In the genomic region with DNA sequence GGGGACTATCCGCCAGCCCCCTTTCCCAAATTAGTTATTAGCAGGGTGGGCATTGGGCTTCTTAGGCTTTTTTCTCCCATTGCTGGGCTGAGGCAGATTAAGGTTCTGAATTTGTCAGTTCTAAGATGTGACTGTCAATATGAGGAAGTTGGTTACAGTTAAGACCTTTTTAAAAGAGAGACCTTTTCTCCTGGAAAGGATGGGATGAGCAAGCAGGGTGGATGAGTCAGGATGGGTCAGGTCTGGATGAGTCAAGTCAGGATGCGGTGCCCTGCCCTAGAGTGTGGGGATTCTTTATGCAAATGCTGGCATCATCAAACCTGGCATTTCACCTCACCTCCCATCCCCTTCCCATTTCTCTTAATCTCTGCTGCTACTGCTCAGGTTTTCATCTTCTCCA, we compare ENCODE assay signal across 8 cellular contexts. TPM values are rescaled to one million over a fixed set of nuclear protein-coding genes. Genes with fewer than 3 reads are reported as not detected.
DNase-seq lines count a peak whose midpoint lies in the region; ATAC-seq, FAIRE-seq and TF ChIP-seq lines count a peak whose summit lies in the region.

No MANE protein-coding gene starts in this region.

- H3K4me1 ChIP-seq in DOHH2 (ENCODE audit: control insufficient read depth, low read length) (peaks cover 58% of the 10 kb centered on the region), MM.1S (ENCODE audit: low read length) (peaks cover 48% of the 10 kb centered on the region), HepG2 (ENCODE audit: insufficient read depth, low read length) (peaks cover 64% of the 10 kb centered on the region), subcutaneous abdominal adipose tissue (ENCODE audit: control insufficient read depth in 5 of 5, insufficient read depth in 5 of 5, low read length in 5 of 5) (peaks cover 7 to 38% (median 30%) of the 10 kb centered on the region in 5 donors)

- H4K20me1 ChIP-seq in DOHH2 (ENCODE audit: control insufficient read depth, insufficient read depth, low read depth, low read length) (peaks cover 34% of the 10 kb centered on the region), MM.1S (ENCODE audit: insufficient read depth, low read length) (peaks cover 20% of the 10 kb centered on the region), HepG2 (ENCODE audit: insufficient read depth, low read length) (peaks cover 56% of the 10 kb centered on the region)

- no peaks in the 10 kb centered on the region for H3K9me3 Mint-ChIP-seq in activated naive CD8-positive, alpha-beta T cell treated with anti-CD3 and anti-CD28 coated beads for 36 hours

- H3K27ac ChIP-seq in DOHH2 (ENCODE audit: low read depth, low read length) (peak overlapping the region; percentile 70), MM.1S (ENCODE audit: low read length) (peak overlapping the region; percentile 73; the same call in 1 of the 2 replicates), HepG2 (ENCODE audit: extremely low read length, insufficient read depth, low read length) (peak overlapping the region; percentile 14), subcutaneous abdominal adipose tissue (ENCODE audit: low read depth, low read length) (peak overlapping the region; percentile 85)

- H3K9me3 ChIP-seq in DOHH2 (ENCODE audit: control insufficient read depth, insufficient read depth, low read length) (no peaks in the 10 kb centered on the region), MM.1S (replicated peaks; ENCODE audit: insufficient read depth, low read length) (no peaks in the 10 kb centered on the region), HepG2 (ENCODE audit: low read length) (no peaks in the 10 kb centered on the region), subcutaneous abdominal adipose tissue (ENCODE audit: control insufficient read depth in 5 of 5, low read length in 5 of 5) (no peaks in the 10 kb centered on the region)

- DNase-seq in MM.1S (no peak), HepG2 (ENCODE audit: low spot score) (peak; percentile 46), Right ventricle myocardium inferior (ENCODE audit: missing footprints) (no peak)
- peak; percentile 66 for DNase-seq in activated naive CD8-positive, alpha-beta T cell treated with anti-CD3 and anti-CD28 coated beads for 36 hours

- H3K36me3 ChIP-seq in DOHH2 (ENCODE audit: control insufficient read depth, low read length) (peaks cover 67% of the 10 kb centered on the region), MM.1S (replicated peaks; ENCODE audit: insufficient read depth, low read length) (peaks cover 10% of the 10 kb centered on the region; the same call in 1 of the 2 replicates), HepG2 (replicated peaks in 1 of 2; ENCODE audit: control insufficient read depth in 1 of 2, insufficient read depth in 2 of 2, low read length in 2 of 2) (peaks cover 7 to 33% of the 10 kb centered on the region in 2 experiments), subcutaneous abdominal adipose tissue (ENCODE audit: control insufficient read depth in 5 of 5, insufficient read depth in 5 of 5, low read length in 5 of 5) (peaks cover 0 to 20% (median 16%) of the 10 kb centered on the region in 5 donors)

- no peak for TF ChIP-seq RAD21 in HepG2 (CRISPR knock-in tag; IDR thresholded peaks at IDR 0.05)

- CTCF ChIA-PET in HepG2 (lab: Yijun Ruan, JAX; ENCODE audit: low intra/inter-chr PET ratio, low total read pairs): no interaction called here

- H3K9ac ChIP-seq in MM.1S (ENCODE audit: low read length) (peak overlapping the region; percentile 99), HepG2 (ENCODE audit: insufficient read depth, low read depth, low read length) (peak overlapping the region; percentile 99), subcutaneous abdominal adipose tissue (ENCODE audit: low read length in 5 of 5) (peak overlapping the region in 2 of 5 donors; percentile 55 to 90)

- TF ChIP-seq CTCF in DOHH2 (IDR thresholded peaks at IDR 0.05; ENCODE audit: low read depth, low read length, poor library complexity, severe bottlenecking): no peak
- no peak for TF ChIP-seq CTCF in MM.1S (IDR thresholded peaks at IDR 0.05; ENCODE audit: low read length)
- no peak for TF ChIP-seq CTCF in HepG2 (CRISPR knock-in tag; IDR thresholded peaks at IDR 0.05)

- in situ Hi-C loops in HepG2 (cut with HindIII; ENCODE audit: extremely low pct_ligation_motif_present, low pct_unique_long_range_greater_than_20kb): no loop called here

- H3K4me2 ChIP-seq in DOHH2 (ENCODE audit: low read length) (peak overlapping the region; percentile 89), MM.1S (ENCODE audit: low read depth, low read length) (peak overlapping the region; percentile 99), HepG2 (ENCODE audit: low read depth, low read length) (peak overlapping the region; percentile 84)

- H3K79me2 ChIP-seq in DOHH2 (ENCODE audit: control insufficient read depth, low read length) (peaks cover 74% of the 10 kb centered on the region), MM.1S (ENCODE audit: low read length) (peaks cover 68% of the 10 kb centered on the region), HepG2 (ENCODE audit: insufficient read depth, low read length) (peaks cover 72% of the 10 kb centered on the region)

- peak; percentile 44 for FAIRE-seq in HepG2 (lab: Jason Lieb, UNC)

- POLR2A ChIA-PET in HepG2 (lab: Yijun Ruan, JAX): interaction anchor here (2.2 to 2.7 kb wide), 2 partner anchors 10 to 13 kb away, joined by 10 to 19 read pairs; no protein-coding TSS in a partner anchor

- no peak overlapping the region for H2AFZ ChIP-seq in MM.1S (ENCODE audit: low read length)
- no peak overlapping the region for H2AFZ ChIP-seq in HepG2 (ENCODE audit: low read length)

- H3K9me2 ChIP-seq in DOHH2 (replicated peaks; ENCODE audit: control insufficient read depth, low read length): no peaks in the 10 kb centered on the region
- H3K9me2 ChIP-seq in MM.1S (replicated peaks; ENCODE audit: insufficient read depth, low read length): no peaks in the 10 kb centered on the region

- BruUV-seq in HepG2 (replicated peaks; lab: Mats Ljungman, UMichigan): no TSS peak

- ATAC-seq in HepG2 (no peak), HG02852 (IDR thresholded peaks at IDR 0.05; ENCODE audit: unreplicated experiment) (no peak), Right ventricle myocardium inferior (no peak), GM21825 (IDR thresholded peaks at IDR 0.05; ENCODE audit: unreplicated experiment) (no peak)

- no peak for TF ChIP-seq POLR2A in HepG2 (IDR thresholded peaks at IDR 0.05; ENCODE audit: insufficient read depth in 1 of 2, low read depth in 2 of 2, low read length in 2 of 2)

- peaks cover 3% of the 10 kb centered on the region for H3K27me3 Mint-ChIP-seq in activated naive CD8-positive, alpha-beta T cell treated with anti-CD3 and anti-CD28 coated beads for 36 hours

- H3K27ac Mint-ChIP-seq in activated naive CD8-positive, alpha-beta T cell treated with anti-CD3 and anti-CD28 coated beads for 36 hours: peak overlapping the region; percentile 97

- H3K4me3 ChIP-seq in DOHH2 (ENCODE audit: low read length) (peak overlapping the region; percentile 96), MM.1S (ENCODE audit: low read length) (peak overlapping the region; percentile 99), HepG2 (replicated peaks in 1 of 3; ENCODE audit: insufficient read depth in 1 of 3, low read depth in 2 of 3, low read length in 3 of 3) (peak overlapping the region; percentile 87 to 96 (median 94)), subcutaneous abdominal adipose tissue (ENCODE audit: low read depth in 1 of 5, low read length in 5 of 5) (no peak overlapping the region)

- peak overlapping the region; percentile 98 for H3K4me3 Mint-ChIP-seq in activated naive CD8-positive, alpha-beta T cell treated with anti-CD3 and anti-CD28 coated beads for 36 hours

- intact Hi-C loops in HepG2 (cut with micrococcal nuclease; ENCODE audit: unreplicated experiment) (loop anchor here (10.0 kb wide), 1 partner anchor 212 kb away; no protein-coding TSS in a partner anchor), Right ventricle myocardium inferior (cut with DNase I) (loop anchor here (5.0 to 10.0 kb wide), 3 partner anchors 39 to 392 kb away; a partner anchor contains a TSS)

- peaks cover 49% of the 10 kb centered on the region for H3K36me3 Mint-ChIP-seq in activated naive CD8-positive, alpha-beta T cell treated with anti-CD3 and anti-CD28 coated beads for 36 hours

- H3K4me1 Mint-ChIP-seq in activated naive CD8-positive, alpha-beta T cell treated with anti-CD3 and anti-CD28 coated beads for 36 hours: peaks cover 52% of the 10 kb centered on the region

- H3F3A ChIP-seq in DOHH2 (ENCODE audit: control insufficient read depth, insufficient read depth): 0 out of 2 replicates have a peak, but pooled peaks cover 2% of the 10 kb centered on the region
- peaks cover 49% of the 10 kb centered on the region for H3F3A ChIP-seq in MM.1S (ENCODE audit: insufficient read depth, low read length)

- WGBS in HepG2 (ENCODE audit: low lambda C conversion rate): 76% methylated on average over 2 of the region's 2 CpGs

- H3K27me3 ChIP-seq in DOHH2 (ENCODE audit: control insufficient read depth, low read length) (no peaks in the 10 kb centered on the region), MM.1S (replicated peaks; ENCODE audit: insufficient read depth, low read length) (no peaks in the 10 kb centered on the region), HepG2 (ENCODE audit: control insufficient read depth in 1 of 2, insufficient read depth in 2 of 2, low read length in 2 of 2) (no peaks in the 10 kb centered on the region), subcutaneous abdominal adipose tissue (ENCODE audit: control insufficient read depth in 5 of 5, insufficient read depth in 4 of 5, low read length in 5 of 5) (no peaks in the 10 kb centered on the region)

- TF ChIP-seq EP300 in HepG2 (IDR thresholded peaks at IDR 0.05; ENCODE audit: low read depth in 2 of 2, low read length in 2 of 2): no peak
- TF ChIP-seq EP300 in HepG2 (CRISPR knock-in tag; IDR thresholded peaks at IDR 0.05; ENCODE audit: borderline replicate concordance): no peak

RNA-seq across cellular contexts. Expression of a gene that starts 1.9 kb away (rescaled TPM):
- total RNA-seq in activated naive CD8-positive, alpha-beta T cell treated with anti-CD3 and anti-CD28 coated beads for 36 hours: 10 to 100 TPM; 76.1 to 81.8 TPM
- total RNA-seq in HepG2 (2016; rRNA removed; fragmentation: Illumina TruSeq; extraction: Trizol): 115 and 118 TPM in 2 replicates
- total RNA-seq in HepG2 (2016; cell fraction: cytosol; rRNA removed; fragmentation: Illumina TruSeq; extraction: Trizol; ENCODE audit: low read depth): 24.6 and 27.1 TPM in 2 replicates
- 110 and 117 TPM in 2 replicates for total RNA-seq in HepG2 (2016; cell fraction: insoluble cytoplasmic fraction; rRNA removed; fragmentation: Illumina TruSeq; extraction: Trizol)
- 71.0 and 75.9 TPM in 2 replicates for total RNA-seq in HepG2 (2016; cell fraction: membrane; rRNA removed; fragmentation: Illumina TruSeq; extraction: Trizol)
- 82.3 and 94.1 TPM in 2 replicates for total RNA-seq in HepG2 (2016; cell fraction: nucleus; rRNA removed; fragmentation: Illumina TruSeq; extraction: Trizol)
- polyA plus RNA-seq in HepG2 (2011; rRNA removed): 51.3 and 55.2 TPM in 2 replicates
- polyA plus RNA-seq in HepG2 (2011; cell fraction: cytosol; rRNA removed): 39.7 and 48.8 TPM in 2 replicates
- polyA plus RNA-seq in HepG2 (2011; cell fraction: nucleus; rRNA removed): 115 and 142 TPM in 2 replicates
- 26.8 and 40.4 TPM in 2 replicates for polyA plus RNA-seq in HepG2 (2012)
- polyA plus RNA-seq in HepG2 (2016; cell fraction: cytosol; fragmentation: Illumina TruSeq; extraction: Trizol; ENCODE audit: low read depth): 11.0 and 11.5 TPM in 2 replicates
- 70.1 and 79.0 TPM in 2 replicates for polyA plus RNA-seq in HepG2 (2016; cell fraction: insoluble cytoplasmic fraction; fragmentation: Illumina TruSeq; extraction: Trizol; ENCODE audit: low read depth)
- 28.4 and 28.6 TPM in 2 replicates for polyA plus RNA-seq in HepG2 (2016; cell fraction: membrane; fragmentation: Illumina TruSeq; extraction: Trizol; ENCODE audit: low read depth)
- polyA plus RNA-seq in HepG2 (2016; cell fraction: nucleus; fragmentation: Illumina TruSeq; extraction: Trizol; ENCODE audit: insufficient read depth, low read depth): 90.9 and 95.3 TPM in 2 replicates
- polyA minus RNA-seq in HepG2 (2011; rRNA and poly(A)+ RNA removed; ENCODE audit: low replicate concordance): 70.6 and 173 TPM in 2 replicates
- polyA minus RNA-seq in HepG2 (2011; cell fraction: cytosol; rRNA and poly(A)+ RNA removed): 44.6 and 50.4 TPM in 2 replicates
- 117 and 130 TPM in 2 replicates for polyA minus RNA-seq in HepG2 (2011; cell fraction: nucleus; rRNA and poly(A)+ RNA removed)
- 12.0 TPM for total RNA-seq in Right ventricle myocardium inferior

RNA-seq across cellular contexts. Expression of a gene that starts 15.8 kb away (rescaled TPM):
- total RNA-seq in activated naive CD8-positive, alpha-beta T cell treated with anti-CD3 and anti-CD28 coated beads for 36 hours: 100 to 1,000 TPM; 108 to 110 TPM
- total RNA-seq in HepG2 (2016; rRNA removed; fragmentation: Illumina TruSeq; extraction: Trizol): 6.3 and 10.5 TPM in 2 replicates
- 2.6 and 5.4 TPM in 2 replicates for total RNA-seq in HepG2 (2016; cell fraction: cytosol; rRNA removed; fragmentation: Illumina TruSeq; extraction: Trizol; ENCODE audit: low read depth)
- total RNA-seq in HepG2 (2016; cell fraction: insoluble cytoplasmic fraction; rRNA removed; fragmentation: Illumina TruSeq; extraction: Trizol): 6.8 and 9.8 TPM in 2 replicates
- 4.6 and 7.7 TPM in 2 replicates for total RNA-seq in HepG2 (2016; cell fraction: membrane; rRNA removed; fragmentation: Illumina TruSeq; extraction: Trizol)
- 2.0 and 3.7 TPM in 2 replicates for total RNA-seq in HepG2 (2016; cell fraction: nucleus; rRNA removed; fragmentation: Illumina TruSeq; extraction: Trizol)
- polyA plus RNA-seq in HepG2 (2011; rRNA removed): 31.5 and 50.8 TPM in 2 replicates
- polyA plus RNA-seq in HepG2 (2011; cell fraction: cytosol; rRNA removed): 31.2 and 32.1 TPM in 2 replicates
- polyA plus RNA-seq in HepG2 (2011; cell fraction: nucleus; rRNA removed): 14.5 and 18.2 TPM in 2 replicates
- 11.6 and 19.0 TPM in 2 replicates for polyA plus RNA-seq in HepG2 (2012)
- 6.6 and 8.5 TPM in 2 replicates for polyA plus RNA-seq in HepG2 (2016; cell fraction: cytosol; fragmentation: Illumina TruSeq; extraction: Trizol; ENCODE audit: low read depth)
- 9.0 and 9.8 TPM in 2 replicates for polyA plus RNA-seq in HepG2 (2016; cell fraction: insoluble cytoplasmic fraction; fragmentation: Illumina TruSeq; extraction: Trizol; ENCODE audit: low read depth)
- polyA plus RNA-seq in HepG2 (2016; cell fraction: membrane; fragmentation: Illumina TruSeq; extraction: Trizol; ENCODE audit: low read depth): 5.9 and 6.2 TPM in 2 replicates
- polyA plus RNA-seq in HepG2 (2016; cell fraction: nucleus; fragmentation: Illumina TruSeq; extraction: Trizol; ENCODE audit: insufficient read depth, low read depth): 5.4 and 6.8 TPM in 2 replicates
- 3.8 and 11.4 TPM in 2 replicates for polyA minus RNA-seq in HepG2 (2011; rRNA and poly(A)+ RNA removed; ENCODE audit: low replicate concordance)
- polyA minus RNA-seq in HepG2 (2011; cell fraction: cytosol; rRNA and poly(A)+ RNA removed): 5.5 and 6.9 TPM in 2 replicates
- polyA minus RNA-seq in HepG2 (2011; cell fraction: nucleus; rRNA and poly(A)+ RNA removed): 8.8 and 9.0 TPM in 2 replicates
- total RNA-seq in Right ventricle myocardium inferior: 1.8 TPM

Comparison
In these comparisons a context has a peak if more than half of its experiments do, and no peak if none do; other contexts are left out.
1. H3K27ac ChIP-seq: peak in every context shown above with its lines; median percentile 85 in subcutaneous abdominal adipose tissue; 73 in MM.1S; 70 in DOHH2; 14 in HepG2.
2. H3K4me3 ChIP-seq: peak in DOHH2 (single experiment), MM.1S (single experiment) and HepG2 (3 of 3); none in subcutaneous abdominal adipose tissue (0 of 5).
3. DNase-seq: peak in activated naive CD8-positive, alpha-beta T cell treated with anti-CD3 and anti-CD28 coated beads for 36 hours (single experiment) and HepG2 (single experiment); none in MM.1S (single experiment) and Right ventricle myocardium inferior (single experiment).
4. RNA of a gene that starts 15.8 kb away (total RNA-seq): 108 to 110 TPM in activated naive CD8-positive, alpha-beta T cell treated with anti-CD3 and anti-CD28 coated beads for 36 hours; 2.0 to 10.5 TPM in HepG2 and 1.8 TPM in Right ventricle myocardium inferior (single experiment); every median in the first group is over 4 times any median in the second.
5. Peak in every context shown above with its lines, with median percentiles within 50 percentile points of each other: H3K4me2 ChIP-seq.